In genomic region chr3:129937717-129938116, GRCh38 we compare ENCODE assay signal across 25 cellular contexts. TPM values are rescaled to one million over a fixed set of nuclear protein-coding genes. Genes with fewer than 3 reads are reported as not detected.
"Had no signal": no experiment of that assay in that cellular context is flagged by ENCODE, and none has a peak within 500 bp of the region (broad histone marks: within the 10 kb centered on the region; RNA-seq: fewer than 3 reads in every experiment).

No MANE protein-coding gene starts in this region.

- H3K27me3 ChIP-seq: ovary, thyroid gland had no signal

- H3K27ac Mint-ChIP-seq: activated CD4-positive, alpha-beta memory T cell treated with anti-CD3 and anti-CD28 coated beads for 36 hours; activated naive CD4-positive, alpha-beta T cell treated with anti-CD3 and anti-CD28 coated beads for 36 hours; stimulated activated naive CD8-positive, alpha-beta T cell treated with anti-CD3 and anti-CD28 coated beads, Interleukin-15, Interleukin-2, amounts not matched to agents 100 ng/mL and 50 ng/mL, for 24 hours had no signal

- H3K9me3 ChIP-seq: heart left ventricle, left ventricle myocardium inferior, ovary, thyroid gland had no signal

- ATAC-seq: heart left ventricle had no signal

- DNase-seq: activated CD4-positive, alpha-beta memory T cell treated with anti-CD3 and anti-CD28 coated beads for 36 hours; activated CD4-positive, alpha-beta T cell treated with anti-CD3 and anti-CD28 coated beads for 4 hours; activated CD4-positive, CD25-positive, alpha-beta regulatory T cell; activated naive CD4-positive, alpha-beta T cell treated with anti-CD3 and anti-CD28 coated beads for 36 hours; activated T-cell treated with anti-CD3 and anti-CD28 coated beads, Interleukin-2, amount 50 U/mL, for 48 hours; cerebellar nuclear complex; heart left ventricle; kidney glomerular epithelial cell; left ventricle myocardium inferior; midbrain; ovary; right cardiac atrium; stimulated activated CD4-positive, alpha-beta T cell treated with anti-CD3 and anti-CD28 coated beads, Interleukin-12 subunit alpha, Interleukin-12 subunit beta, amount 100 ng/mL, for 4 hours; stimulated activated CD4-positive, alpha-beta T cell treated with anti-CD3 and anti-CD28 coated beads, Interleukin-1b, Interleukin-23, amount 100 ng/mL, for 48 hours; T1000; thyroid gland had no signal

- H3K36me3 Mint-ChIP-seq: activated CD4-positive, alpha-beta memory T cell treated with anti-CD3 and anti-CD28 coated beads for 36 hours had no signal

- H3K36me3 ChIP-seq: heart left ventricle, left ventricle myocardium inferior, ovary, thyroid gland had no signal

- H3K4me3 ChIP-seq: thyroid gland had no signal

- H3K4me1 ChIP-seq: left ventricle myocardium inferior, thyroid gland had no signal

- H3K27me3 Mint-ChIP-seq: stimulated activated naive CD8-positive, alpha-beta T cell treated with anti-CD3 and anti-CD28 coated beads, Interleukin-15, Interleukin-2, amounts not matched to agents 100 ng/mL and 50 ng/mL, for 24 hours had no signal

- H3K4me3 Mint-ChIP-seq: activated CD4-positive, alpha-beta memory T cell treated with anti-CD3 and anti-CD28 coated beads for 36 hours; stimulated activated naive CD8-positive, alpha-beta T cell treated with anti-CD3 and anti-CD28 coated beads, Interleukin-15, Interleukin-2, amounts not matched to agents 100 ng/mL and 50 ng/mL, for 24 hours had no signal

- H3K27ac ChIP-seq: coronary artery, left ventricle myocardium inferior, ovary had no signal

- H3K9me3 Mint-ChIP-seq: activated CD4-positive, alpha-beta memory T cell treated with anti-CD3 and anti-CD28 coated beads for 36 hours; activated naive CD4-positive, alpha-beta T cell treated with anti-CD3 and anti-CD28 coated beads for 36 hours; stimulated activated naive CD8-positive, alpha-beta T cell treated with anti-CD3 and anti-CD28 coated beads, Interleukin-15, Interleukin-2, amounts not matched to agents 100 ng/mL and 50 ng/mL, for 24 hours had no signal

RNA-seq across cellular contexts. Expression of gene TRH, which starts 36.8 kb away (rescaled TPM):
- total RNA-seq: activated CD4-positive, alpha-beta memory T cell treated with anti-CD3 and anti-CD28 coated beads for 36 hours; activated naive CD4-positive, alpha-beta T cell treated with anti-CD3 and anti-CD28 coated beads for 36 hours; epithelial cell of proximal tubule; fibroblast of villous mesenchyme; heart left ventricle; left ventricle myocardium inferior; lung microvascular endothelial cell; myocyte; pulmonary artery endothelial cell; right cardiac atrium; T-helper 1 cell treated with Interleukin-12 subunit alpha and Interleukin-12 subunit beta and Interleukin-4 antibody, amounts not matched to agents 30 ng/mL and 1 ng/mL, for 36 hours; ureter had no signal
- polyA plus RNA-seq: heart left ventricle, right cardiac atrium had no signal
